28 cellular contexts compared by ENCODE assay signal in the genomic region with DNA sequence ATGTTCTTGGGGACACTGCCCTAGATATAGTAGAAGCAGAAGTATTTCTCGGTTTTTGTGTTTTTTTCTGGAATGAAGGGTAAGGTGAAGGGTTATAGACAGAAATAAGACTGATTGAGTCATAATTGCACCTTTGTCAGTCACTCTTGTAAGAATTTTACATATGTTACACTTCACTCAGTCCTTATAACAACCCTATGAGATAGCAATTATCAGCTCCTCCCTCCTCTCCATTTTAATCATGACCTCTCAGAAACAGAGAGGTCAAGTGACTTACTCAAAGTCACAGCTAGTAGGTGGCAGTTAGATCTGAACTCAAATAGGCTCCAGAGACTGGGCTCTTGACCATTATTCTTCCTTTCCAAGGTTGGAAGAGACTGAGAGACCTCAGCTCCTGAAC.
DNase-seq lines count a peak whose midpoint lies in the region; ATAC-seq and TF ChIP-seq lines count a peak whose summit lies in the region.
"Had no signal": no experiment of that assay in that cellular context is flagged by ENCODE, and none has a peak within 500 bp of the region (broad histone marks: within the 10 kb centered on the region; RNA-seq: fewer than 3 reads in every experiment).

No MANE protein-coding gene starts in this region.

- H2AFZ ChIP-seq in KMS-11 (ENCODE audit: low read depth) (no peak overlapping the region), mammary epithelial cell (ENCODE audit: low read depth, low read length) (peak overlapping the region; percentile 27)

- peaks cover 22% of the 10 kb centered on the region for H3K4me1 Mint-ChIP-seq in stimulated activated naive CD8-positive, alpha-beta T cell treated with anti-CD3 and anti-CD28 coated beads, Interleukin-15, amount 100 ng/mL, for 72 hours

- H3K27ac Mint-ChIP-seq in stimulated activated naive CD8-positive, alpha-beta T cell treated with anti-CD3 and anti-CD28 coated beads, Interleukin-15, amount 100 ng/mL, for 72 hours = no peak overlapping the region

- no peak for DNase-seq in stimulated activated naive CD8-positive, alpha-beta T cell treated with anti-CD3 and anti-CD28 coated beads, Interleukin-15, amount 100 ng/mL, for 72 hours
- no peak for DNase-seq in stimulated activated naive CD8-positive, alpha-beta T cell treated with anti-CD3 and anti-CD28 coated beads, Interleukin-15, Interleukin-2, amounts not matched to agents 100 U/mL and 50 U/mL, for 24 hours
- DNase-seq in mammary epithelial cell (no peak), SHP77 (lab: John Stamatoyannopoulos, UW) (no peak), substantia nigra (lab: John Stamatoyannopoulos, UW) (no peak)
- DNase-seq: activated CD8-positive, alpha-beta memory T cell treated with anti-CD3 and anti-CD28 coated beads for 24 hours; activated naive CD4-positive, alpha-beta T cell; brain microvascular endothelial cell; C1 segment of cervical spinal cord; DMS153; dorsolateral prefrontal cortex; esophagus squamous epithelium; foreskin melanocyte; HCEC 1CT; heart left ventricle; islet precursor cell; left ventricle myocardium superior; NCI-H1105; NCI-H187 treated with DMSO at 0.1 percent for 48 hours; stimulated activated CD8-positive, alpha-beta memory T cell treated with anti-CD3 and anti-CD28 coated beads, Interleukin-4, amount 100 ng/mL, for 48 hours had no signal

- WGBS in mammary epithelial cell (ENCODE audit: low coverage, missing lambda C conversion rate) = 86% methylated on average over 1 of the region's 1 CpG

- no TSS peak for BruUV-seq in mammary epithelial cell (replicated peaks; lab: Mats Ljungman, UMichigan)

- no peak overlapping the region for H3K27ac ChIP-seq in KMS-11
- no peak overlapping the region for H3K27ac ChIP-seq in mammary epithelial cell (ENCODE audit: insufficient read depth, low read depth, low read length)
- no peak overlapping the region for H3K27ac ChIP-seq in substantia nigra (ENCODE audit: low read depth, low read length, poor library complexity, severe bottlenecking)
- H3K27ac ChIP-seq: brain microvascular endothelial cell, dorsolateral prefrontal cortex, esophagus squamous epithelium, heart left ventricle, neutrophil, SK-N-MC, tibial nerve had no signal

- H3K4me2 ChIP-seq in KMS-11 (peak overlapping the region; percentile 34), mammary epithelial cell (ENCODE audit: insufficient read depth, low read depth, low read length) (no peak overlapping the region)

- in situ Hi-C loops in mammary epithelial cell (cut with MboI; ENCODE audit: low sequenced_read_pairs in 2 of 2) = no loop called here

- H3K9ac ChIP-seq in KMS-11 (no peak overlapping the region), mammary epithelial cell (ENCODE audit: insufficient read depth, low read length) (no peak overlapping the region)

- H3K36me3 ChIP-seq in KMS-11 (ENCODE audit: insufficient read depth) (no peaks in the 10 kb centered on the region), mammary epithelial cell (ENCODE audit: insufficient read depth, low read length) (no peaks in the 10 kb centered on the region)
- H3K36me3 ChIP-seq: brain microvascular endothelial cell, esophagus squamous epithelium, heart left ventricle, neutrophil, prostate gland, tibial nerve had no signal

- H4K20me1 ChIP-seq in KMS-11 (ENCODE audit: insufficient read depth) = no peaks in the 10 kb centered on the region
- H4K20me1 ChIP-seq in mammary epithelial cell (ENCODE audit: insufficient read depth, low read length) = no peaks in the 10 kb centered on the region

- H3K27me3 ChIP-seq in KMS-11 (ENCODE audit: insufficient read depth, low read depth) (no peaks in the 10 kb centered on the region), mammary epithelial cell (ENCODE audit: insufficient read depth, low read length) (no peaks in the 10 kb centered on the region)
- H3K27me3 ChIP-seq: brain microvascular endothelial cell, dorsolateral prefrontal cortex, esophagus squamous epithelium, heart left ventricle, neutrophil, tibial nerve had no signal

- peaks cover 25% of the 10 kb centered on the region for H3K4me1 ChIP-seq in KMS-11 (ENCODE audit: low read depth, poor library complexity, severe bottlenecking)
- peaks cover 11% of the 10 kb centered on the region for H3K4me1 ChIP-seq in mammary epithelial cell (ENCODE audit: insufficient read depth, low read length)
- H3K4me1 ChIP-seq: prostate gland had no signal

- intact Hi-C loops in mammary epithelial cell (cut with micrococcal nuclease) = no loop called here

- no peak for TF ChIP-seq CTCF in KMS-11 (conservative IDR thresholded peaks at IDR 0.05; ENCODE audit: low read depth, low read length)
- TF ChIP-seq CTCF in mammary epithelial cell (conservative IDR thresholded peaks at IDR 0.05 in 1 of 2, IDR thresholded peaks at IDR 0.05 in 1 of 2; ENCODE audit: extremely low read depth in 1 of 2, insufficient read depth in 1 of 2, low read depth in 1 of 2, low read length in 2 of 2) = no peak

- no peaks in the 10 kb centered on the region for H3K9me3 ChIP-seq in mammary epithelial cell (replicated peaks; ENCODE audit: insufficient read depth, low read length)
- H3K9me3 ChIP-seq: esophagus squamous epithelium, heart left ventricle, neutrophil, prostate gland, tibial nerve had no signal

- no peaks in the 10 kb centered on the region for H3K9me3 Mint-ChIP-seq in stimulated activated naive CD8-positive, alpha-beta T cell treated with anti-CD3 and anti-CD28 coated beads, Interleukin-15, amount 100 ng/mL, for 72 hours

- CTCF ChIA-PET in mammary epithelial cell (lab: Charles Lee; ENCODE audit: low non-redundant PET) = no interaction called here

- H3K79me2 ChIP-seq in KMS-11 (ENCODE audit: insufficient read depth, low read depth) (no peaks in the 10 kb centered on the region), mammary epithelial cell (ENCODE audit: insufficient read depth, low read length) (no peaks in the 10 kb centered on the region)

- ATAC-seq in stimulated activated naive CD8-positive, alpha-beta T cell treated with anti-CD3 and anti-CD28 coated beads, Interleukin-15, amount 100 ng/mL, for 72 hours = peak; percentile 67
- ATAC-seq in stimulated activated naive CD8-positive, alpha-beta T cell treated with anti-CD3 and anti-CD28 coated beads, Interleukin-15, Interleukin-2, amounts not matched to agents 100 U/mL and 50 U/mL, for 24 hours = no peak
- ATAC-seq in HG02588 (IDR thresholded peaks at IDR 0.05; ENCODE audit: unreplicated experiment) = no peak
- ATAC-seq: heart left ventricle, HepG2, left ventricle myocardium superior, sciatic nerve had no signal

- H3K27me3 Mint-ChIP-seq in stimulated activated naive CD8-positive, alpha-beta T cell treated with anti-CD3 and anti-CD28 coated beads, Interleukin-15, amount 100 ng/mL, for 72 hours = no peaks in the 10 kb centered on the region

- H3K4me3 Mint-ChIP-seq in stimulated activated naive CD8-positive, alpha-beta T cell treated with anti-CD3 and anti-CD28 coated beads, Interleukin-15, amount 100 ng/mL, for 72 hours = no peak overlapping the region

- H3K4me3 ChIP-seq in KMS-11 (IDR thresholded peaks at IDR 0.05; ENCODE audit: insufficient read depth, low read depth, low read length) = no peak overlapping the region
- no peak overlapping the region for H3K4me3 ChIP-seq in mammary epithelial cell (replicated peaks in 1 of 3; ENCODE audit: insufficient read depth in 1 of 3, low read depth in 2 of 3, low read length in 3 of 3)
- H3K4me3 ChIP-seq: dorsolateral prefrontal cortex, esophagus squamous epithelium, heart left ventricle, prostate gland, SK-N-MC, tibial nerve had no signal

- dilution Hi-C loops in mammary epithelial cell (cut with HindIII; ENCODE audit: low sequenced_read_pairs) = no loop called here
